7 cellular contexts compared by ENCODE assay signal in the genomic region with DNA sequence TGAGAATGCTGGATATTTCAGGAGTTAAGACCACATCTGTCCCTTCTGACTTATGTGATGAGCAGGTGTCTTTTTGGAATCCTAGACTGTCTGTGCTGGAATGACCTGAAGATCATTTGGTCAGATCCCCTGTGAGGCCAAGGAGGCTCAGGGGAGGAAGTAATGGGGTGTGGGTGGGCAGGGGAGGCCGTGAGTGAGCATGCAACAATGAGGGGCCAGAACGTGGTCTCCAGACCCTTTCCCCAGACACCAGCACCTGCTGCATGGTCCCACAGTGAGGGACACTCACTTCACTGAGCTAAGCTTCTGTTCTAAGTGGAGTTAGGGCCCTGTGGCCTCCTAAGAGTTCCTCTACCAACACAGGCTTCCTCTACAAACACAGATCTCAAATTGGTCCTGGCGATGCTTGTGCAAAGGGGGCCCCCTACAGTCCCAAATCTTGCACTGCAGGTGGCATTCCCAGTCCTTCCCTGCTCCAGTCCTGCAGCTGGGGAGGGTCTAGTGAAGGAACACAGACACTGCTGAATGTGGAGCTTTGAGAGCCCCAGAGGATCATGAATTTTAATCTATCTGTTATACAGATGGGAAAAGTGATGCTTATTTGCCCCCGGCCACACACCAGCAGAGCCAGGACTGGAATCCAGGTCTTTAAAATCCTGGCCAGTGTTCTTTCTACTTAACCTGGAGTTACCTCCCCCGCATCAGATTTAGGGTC. TPM values are rescaled to one million over a fixed set of nuclear protein-coding genes. Genes with fewer than 3 reads are reported as not detected.
A peak's percentile ranks its signal among the peaks of the same experiment; 100 is the strongest.
DNase-seq lines count a peak whose midpoint lies in the region; ATAC-seq and TF ChIP-seq lines count a peak whose summit lies in the region.

No MANE protein-coding gene starts in this region.

- no peaks in the 10 kb centered on the region for H3K27me3 Mint-ChIP-seq in brain
- H3K27me3 Mint-ChIP-seq in immature natural killer cell (ENCODE audit: low read depth in 3 of 3) = peaks cover 2 to 4% (median 2%) of the 10 kb centered on the region in 3 donors

- no peaks in the 10 kb centered on the region for H3K36me3 ChIP-seq in SK-N-MC (ENCODE audit: insufficient read depth, low read length)
- no peaks in the 10 kb centered on the region for H3K36me3 ChIP-seq in smooth muscle cell (ENCODE audit: low read depth)

- H3K4me1 ChIP-seq in smooth muscle cell (ENCODE audit: low read depth) = peaks cover 38% of the 10 kb centered on the region

- H3K9me3 Mint-ChIP-seq in brain (no peaks in the 10 kb centered on the region), immature natural killer cell (no peaks in the 10 kb centered on the region)

- no peak overlapping the region for H2AFZ ChIP-seq in smooth muscle cell (ENCODE audit: low read depth)

- ATAC-seq in GM19035 (IDR thresholded peaks at IDR 0.05; ENCODE audit: unreplicated experiment) = no peak

- H3K9me3 ChIP-seq in SK-N-MC (ENCODE audit: low read depth, low read length) (no peaks in the 10 kb centered on the region), smooth muscle cell (replicated peaks; ENCODE audit: low read depth) (no peaks in the 10 kb centered on the region)

- 48% methylated on average over 5 of the region's 5 CpGs for WGBS in smooth muscle cell (ENCODE audit: low lambda C conversion rate)

- H3K4me1 Mint-ChIP-seq in brain (peaks cover 94% of the 10 kb centered on the region), immature natural killer cell (peaks cover 4 to 9% of the 10 kb centered on the region in 2 donors)

- H3K27ac Mint-ChIP-seq in brain = peak overlapping the region; percentile 79 to 98 (median 91)
- H3K27ac Mint-ChIP-seq in immature natural killer cell = peak overlapping the region in 1 of 6 donors; percentile 11

- no peak overlapping the region for H3K4me3 ChIP-seq in SK-N-MC
- H3K4me3 ChIP-seq in smooth muscle cell = no peak overlapping the region

- H3F3A ChIP-seq in smooth muscle cell (ENCODE audit: low read depth) = no peaks in the 10 kb centered on the region

- peak overlapping the region in 3 of 5 experiments; percentile 34 to 69 (median 44) for H3K4me3 Mint-ChIP-seq in brain
- H3K4me3 Mint-ChIP-seq in immature natural killer cell = no peak overlapping the region

- H3K9ac ChIP-seq in SK-N-MC (ENCODE audit: insufficient read length) (no peak overlapping the region), smooth muscle cell (ENCODE audit: low read depth) (no peak overlapping the region)

- no peaks in the 10 kb centered on the region for H4K20me1 ChIP-seq in smooth muscle cell (ENCODE audit: low read depth)

- H3K4me2 ChIP-seq in smooth muscle cell = no peak overlapping the region

- H3K36me3 Mint-ChIP-seq in brain (no peaks in the 10 kb centered on the region), immature natural killer cell (no peaks in the 10 kb centered on the region)

- H3K27ac ChIP-seq in SK-N-MC = no peak overlapping the region
- no peak overlapping the region for H3K27ac ChIP-seq in smooth muscle cell (ENCODE audit: low read depth)

- H3K79me2 ChIP-seq in smooth muscle cell (ENCODE audit: low read depth) = no peaks in the 10 kb centered on the region

- DNase-seq in GF-D8 (lab: John Stamatoyannopoulos, UW) (peak; percentile 62), NCI-H1092 (lab: John Stamatoyannopoulos, UW) (peak; percentile 77), SK-N-MC (ENCODE audit: low read depth, low spot score) (peak; percentile 34), immature natural killer cell (peak in 2 of 3 donors; percentile 24 to 25), smooth muscle cell (lab: John Stamatoyannopoulos, UW; ENCODE audit: unreplicated experiment) (peak; percentile 32)

- H3K27me3 ChIP-seq in smooth muscle cell (ENCODE audit: low read depth) = no peaks in the 10 kb centered on the region

- peak; percentile 88 to 92 for TF ChIP-seq CTCF in brain (conservative IDR thresholded peaks at IDR 0.05)
- peak; percentile 82 for TF ChIP-seq CTCF in smooth muscle cell (IDR thresholded peaks at IDR 0.05; ENCODE audit: borderline replicate concordance, insufficient read depth, poor library complexity, severe bottlenecking)

RNA-seq across cellular contexts. Expression of gene USP2, which starts 7.4 kb away (rescaled TPM):
- 10.1 TPM for polyA plus RNA-seq in brain (ENCODE audit: insufficient read depth, low read depth, low replicate concordance)
- polyA plus RNA-seq in immature natural killer cell = not detected
- total RNA-seq in smooth muscle cell = 1.4 and 1.8 TPM in 2 replicates
- 0.25 and 2.5 TPM in 2 replicates for polyA plus RNA-seq in smooth muscle cell

RNA-seq across cellular contexts. Expression of gene MFRP, which starts 27.6 kb away (rescaled TPM):
- polyA plus RNA-seq in brain (ENCODE audit: insufficient read depth, low read depth, low replicate concordance) = not detected
- polyA plus RNA-seq in immature natural killer cell = not detected
- not detected in 2 replicates for total RNA-seq in smooth muscle cell
- not detected in 2 replicates for polyA plus RNA-seq in smooth muscle cell

RNA-seq across cellular contexts. Expression of gene C1QTNF5, which starts 33.4 kb away (rescaled TPM):
- polyA plus RNA-seq in brain (ENCODE audit: insufficient read depth, low read depth, low replicate concordance) (13.2 TPM), immature natural killer cell (not detected), smooth muscle cell (5.2 and 7.2 TPM in 2 replicates)
- 1.4 and 7.0 TPM in 2 replicates for total RNA-seq in smooth muscle cell

RNA-seq across cellular contexts. Expression of gene RNF26, which starts 39.7 kb away (rescaled TPM):
- polyA plus RNA-seq in brain (ENCODE audit: insufficient read depth, low read depth, low replicate concordance) = 52.0 TPM
- polyA plus RNA-seq in immature natural killer cell = 10 to 100 TPM; 21.9 to 42.2 (median 33.5) TPM
- total RNA-seq in smooth muscle cell = 14.6 and 16.1 TPM in 2 replicates
- polyA plus RNA-seq in smooth muscle cell = 53.3 and 63.1 TPM in 2 replicates

RNA-seq across cellular contexts. Expression of gene THY1, which starts 48.9 kb away (rescaled TPM):
- polyA plus RNA-seq in brain (ENCODE audit: insufficient read depth, low read depth, low replicate concordance) (154 TPM), immature natural killer cell (not detected), smooth muscle cell (411 and 614 TPM in 2 replicates)
- total RNA-seq in smooth muscle cell = 266 and 297 TPM in 2 replicates

Comparison
In these comparisons a context has a peak if more than half of its experiments do, and no peak if none do; other contexts are left out.
1. DNase-seq: peak in every context shown above with its lines; median percentile 77 in NCI-H1092; 62 in GF-D8; 34 in SK-N-MC; 32 in smooth muscle cell; 24 in immature natural killer cell.
2. H3K4me3 Mint-ChIP-seq: peak in brain (3 of 5); none in immature natural killer cell (0 of 5).